In genomic region chr17:2502911-2503580, GRCh38 we compare ENCODE assay signal across 23 cellular contexts.
"Had no signal": no experiment of that assay in that cellular context is flagged by ENCODE, and none has a peak within 500 bp of the region (broad histone marks: within the 10 kb centered on the region; RNA-seq: fewer than 3 reads in every experiment).

No MANE protein-coding gene starts in this region.

- H3K36me3 Mint-ChIP-seq: natural killer cell had no signal

- H3K9me3 Mint-ChIP-seq: immature natural killer cell, natural killer cell had no signal

- DNase-seq: effector CD4-positive, alpha-beta T cell; glutamatergic neuron; immature natural killer cell; kidney; left cardiac atrium; left ventricle myocardium inferior; lower lobe of right lung; natural killer cell; posterior cingulate gyrus; stimulated activated CD4-positive, alpha-beta T cell treated with anti-CD3 and anti-CD28 coated beads, Interleukin-2, amount 100 ng/mL, for 24 hours; stimulated activated CD4-positive, alpha-beta T cell treated with anti-CD3 and anti-CD28 coated beads, Interleukin-4, amount 100 ng/mL, for 4 hours; stimulated activated naive B cell treated with anti-CD40 and anti-IgM and Interleukin-4, amounts not matched to agents 10 μg/mL and 1 μg/mL and 100 μg/mL, for 72 hours; stomach; substantia nigra; trophoblast cell had no signal

- H3K4me1 Mint-ChIP-seq: mesothelial cell of epicardium had no signal

- H3K4me3 Mint-ChIP-seq: immature natural killer cell, memory B cell, mesothelial cell of epicardium, natural killer cell, neural crest cell had no signal

- H3K27me3 Mint-ChIP-seq: memory B cell; stimulated activated naive B cell treated with anti-CD40 and anti-IgM and Interleukin-4, amounts not matched to agents 10 μg/mL and 1 μg/mL and 100 μg/mL, for 72 hours had no signal

- ATAC-seq: gastroesophageal sphincter; left cardiac atrium; lower lobe of right lung; stimulated activated naive B cell treated with anti-CD40 and anti-IgM and Interleukin-4, amounts not matched to agents 10 μg/mL and 1 μg/mL and 100 μg/mL, for 72 hours had no signal

- H3K27me3 ChIP-seq: gastroesophageal sphincter, sigmoid colon, stomach had no signal

- H3K4me3 ChIP-seq: coronary artery, gastroesophageal sphincter, left ventricle myocardium inferior, lower lobe of right lung, sigmoid colon, skin epidermis, stomach, thoracic aorta had no signal

- H3K27ac ChIP-seq: coronary artery, gastroesophageal sphincter, left ventricle myocardium inferior, lower lobe of right lung, sigmoid colon, skin epidermis, stomach, thoracic aorta had no signal

- H3K9me3 ChIP-seq: gastroesophageal sphincter, left ventricle myocardium inferior, lower lobe of right lung, sigmoid colon, stomach, thoracic aorta had no signal

- H3K27ac Mint-ChIP-seq: mesothelial cell of epicardium; natural killer cell; stimulated activated naive B cell treated with anti-CD40 and anti-IgM and Interleukin-4, amounts not matched to agents 10 μg/mL and 1 μg/mL and 100 μg/mL, for 72 hours had no signal
